In the genomic region with DNA sequence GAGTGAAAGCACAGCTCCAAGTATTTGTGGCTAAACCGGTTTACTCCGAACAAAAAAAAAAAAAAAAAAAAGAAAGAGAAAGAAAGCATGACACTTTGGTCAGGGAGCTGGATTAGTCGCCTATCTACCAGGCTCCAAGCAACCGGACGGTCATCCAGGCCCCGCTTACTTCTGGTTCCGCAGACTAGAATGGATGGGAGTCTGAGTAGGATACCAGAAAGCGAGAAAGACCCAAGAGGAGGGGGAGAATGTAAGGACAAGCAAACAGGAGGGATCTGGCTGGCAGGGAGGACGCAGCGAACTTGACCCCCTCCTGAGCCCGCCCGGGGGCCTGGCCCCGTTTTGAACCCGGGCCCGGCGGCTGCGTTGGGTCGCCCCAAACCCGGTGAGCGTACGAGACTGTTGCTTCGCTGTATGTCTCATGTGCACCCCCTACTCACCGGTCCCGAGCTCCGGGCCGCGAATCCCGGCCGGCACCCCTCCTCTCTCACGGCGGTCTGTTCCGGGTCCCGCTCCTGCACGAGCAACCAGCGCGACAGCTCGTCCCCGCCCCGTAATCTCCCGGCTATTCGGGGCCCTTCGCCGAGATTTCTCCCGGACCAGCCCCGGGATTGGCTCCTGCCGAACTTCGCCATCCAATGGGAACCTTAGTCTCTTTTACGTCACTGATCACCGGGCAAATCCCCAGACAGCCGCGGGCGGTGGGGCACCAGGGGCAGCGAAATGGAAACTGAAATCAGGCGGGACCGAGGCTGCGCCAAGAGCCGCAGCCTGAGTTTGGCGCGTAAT, we compare ENCODE assay signal across 1 cellular context.
A peak's percentile ranks its signal among the peaks of the same experiment; 100 is the strongest.
TF ChIP-seq lines count a peak whose summit lies in the region.

Gene TRIM26 (minus strand): TSS at position 542 of the 789 bp plus-strand sequence. CDS start 14,303 bp downstream, outside the sequence.

TF ChIP-seq in HepG2, 621 proteins besides CTCF, POLR2A, EP300 and RAD21 (continued from another document and continues in another):
- peak; percentile 78 for TF ChIP-seq YY1 (IDR thresholded peaks at IDR 0.05; ENCODE audit: insufficient read depth, insufficient replicate concordance, low read depth, low read length)
- TF ChIP-seq TCF12 (IDR thresholded peaks at IDR 0.05) = no peak
- no peak for TF ChIP-seq TCF12 (CRISPR knock-in tag; IDR thresholded peaks at IDR 0.05)
- no peak for TF ChIP-seq KLF12 (CRISPR knock-in tag; IDR thresholded peaks at IDR 0.05; ENCODE audit: borderline replicate concordance)
- TF ChIP-seq ZNF468 (CRISPR knock-in tag; IDR thresholded peaks at IDR 0.05) = no peak
- TF ChIP-seq ZNF329 (CRISPR knock-in tag; IDR thresholded peaks at IDR 0.05; ENCODE audit: low read depth) = no peak; the same call in 1 of the 2 replicates
- no peak for TF ChIP-seq FOXM1 (CRISPR knock-in tag; IDR thresholded peaks at IDR 0.05)
- 0 out of 2 replicates have a peak, but pooled peaks have one; percentile 7 for TF ChIP-seq RARG (CRISPR knock-in tag; IDR thresholded peaks at IDR 0.05; ENCODE audit: low read depth)
- peak; percentile 91 for TF ChIP-seq ELF1 (CRISPR knock-in tag; IDR thresholded peaks at IDR 0.05)
- peak; percentile 78 for TF ChIP-seq KAT8 (CRISPR knock-in tag; IDR thresholded peaks at IDR 0.05)
- no peak for TF ChIP-seq HNRNPUL1 (IDR thresholded peaks at IDR 0.05; ENCODE audit: low read depth, low read length)
- TF ChIP-seq, protein P1, sequence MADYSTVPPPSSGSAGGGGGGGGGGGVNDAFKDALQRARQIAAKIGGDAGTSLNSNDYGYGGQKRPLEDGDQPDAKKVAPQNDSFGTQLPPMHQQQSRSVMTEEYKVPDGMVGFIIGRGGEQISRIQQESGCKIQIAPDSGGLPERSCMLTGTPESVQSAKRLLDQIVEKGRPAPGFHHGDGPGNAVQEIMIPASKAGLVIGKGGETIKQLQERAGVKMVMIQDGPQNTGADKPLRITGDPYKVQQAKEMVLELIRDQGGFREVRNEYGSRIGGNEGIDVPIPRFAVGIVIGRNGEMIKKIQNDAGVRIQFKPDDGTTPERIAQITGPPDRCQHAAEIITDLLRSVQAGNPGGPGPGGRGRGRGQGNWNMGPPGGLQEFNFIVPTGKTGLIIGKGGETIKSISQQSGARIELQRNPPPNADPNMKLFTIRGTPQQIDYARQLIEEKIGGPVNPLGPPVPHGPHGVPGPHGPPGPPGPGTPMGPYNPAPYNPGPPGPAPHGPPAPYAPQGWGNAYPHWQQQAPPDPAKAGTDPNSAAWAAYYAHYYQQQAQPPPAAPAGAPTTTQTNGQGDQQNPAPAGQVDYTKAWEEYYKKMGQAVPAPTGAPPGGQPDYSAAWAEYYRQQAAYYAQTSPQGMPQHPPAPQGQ (CRISPR knock-in tag; IDR thresholded peaks at IDR 0.05; ENCODE audit: borderline replicate concordance) = no peak
- peak; percentile 81; the same call in 1 of the 2 replicates for TF ChIP-seq MLXIP (CRISPR knock-in tag; IDR thresholded peaks at IDR 0.05; ENCODE audit: borderline replicate concordance)
- TF ChIP-seq ZNF30 (CRISPR knock-in tag; IDR thresholded peaks at IDR 0.05) = no peak
- TF ChIP-seq, protein P2, sequence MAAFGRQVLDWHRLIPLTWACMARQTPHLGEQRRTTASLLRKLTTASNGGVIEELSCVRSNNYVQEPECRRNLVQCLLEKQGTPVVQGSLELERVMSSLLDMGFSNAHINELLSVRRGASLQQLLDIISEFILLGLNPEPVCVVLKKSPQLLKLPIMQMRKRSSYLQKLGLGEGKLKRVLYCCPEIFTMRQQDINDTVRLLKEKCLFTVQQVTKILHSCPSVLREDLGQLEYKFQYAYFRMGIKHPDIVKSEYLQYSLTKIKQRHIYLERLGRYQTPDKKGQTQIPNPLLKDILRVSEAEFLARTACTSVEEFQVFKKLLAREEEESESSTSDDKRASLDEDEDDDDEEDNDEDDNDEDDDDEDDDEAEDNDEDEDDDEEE (CRISPR knock-in tag; IDR thresholded peaks at IDR 0.05) = peak; percentile 85; the same call in 1 of the 2 replicates
- TF ChIP-seq, protein P3, sequence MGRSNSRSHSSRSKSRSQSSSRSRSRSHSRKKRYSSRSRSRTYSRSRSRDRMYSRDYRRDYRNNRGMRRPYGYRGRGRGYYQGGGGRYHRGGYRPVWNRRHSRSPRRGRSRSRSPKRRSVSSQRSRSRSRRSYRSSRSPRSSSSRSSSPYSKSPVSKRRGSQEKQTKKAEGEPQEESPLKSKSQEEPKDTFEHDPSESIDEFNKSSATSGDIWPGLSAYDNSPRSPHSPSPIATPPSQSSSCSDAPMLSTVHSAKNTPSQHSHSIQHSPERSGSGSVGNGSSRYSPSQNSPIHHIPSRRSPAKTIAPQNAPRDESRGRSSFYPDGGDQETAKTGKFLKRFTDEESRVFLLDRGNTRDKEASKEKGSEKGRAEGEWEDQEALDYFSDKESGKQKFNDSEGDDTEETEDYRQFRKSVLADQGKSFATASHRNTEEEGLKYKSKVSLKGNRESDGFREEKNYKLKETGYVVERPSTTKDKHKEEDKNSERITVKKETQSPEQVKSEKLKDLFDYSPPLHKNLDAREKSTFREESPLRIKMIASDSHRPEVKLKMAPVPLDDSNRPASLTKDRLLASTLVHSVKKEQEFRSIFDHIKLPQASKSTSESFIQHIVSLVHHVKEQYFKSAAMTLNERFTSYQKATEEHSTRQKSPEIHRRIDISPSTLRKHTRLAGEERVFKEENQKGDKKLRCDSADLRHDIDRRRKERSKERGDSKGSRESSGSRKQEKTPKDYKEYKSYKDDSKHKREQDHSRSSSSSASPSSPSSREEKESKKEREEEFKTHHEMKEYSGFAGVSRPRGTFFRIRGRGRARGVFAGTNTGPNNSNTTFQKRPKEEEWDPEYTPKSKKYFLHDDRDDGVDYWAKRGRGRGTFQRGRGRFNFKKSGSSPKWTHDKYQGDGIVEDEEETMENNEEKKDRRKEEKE (IDR thresholded peaks at IDR 0.05) = no peak
- peak; percentile 64; the same call in 1 of the 2 replicates for TF ChIP-seq BHLHE40 (IDR thresholded peaks at IDR 0.05; ENCODE audit: low read length)
- TF ChIP-seq, protein P4, sequence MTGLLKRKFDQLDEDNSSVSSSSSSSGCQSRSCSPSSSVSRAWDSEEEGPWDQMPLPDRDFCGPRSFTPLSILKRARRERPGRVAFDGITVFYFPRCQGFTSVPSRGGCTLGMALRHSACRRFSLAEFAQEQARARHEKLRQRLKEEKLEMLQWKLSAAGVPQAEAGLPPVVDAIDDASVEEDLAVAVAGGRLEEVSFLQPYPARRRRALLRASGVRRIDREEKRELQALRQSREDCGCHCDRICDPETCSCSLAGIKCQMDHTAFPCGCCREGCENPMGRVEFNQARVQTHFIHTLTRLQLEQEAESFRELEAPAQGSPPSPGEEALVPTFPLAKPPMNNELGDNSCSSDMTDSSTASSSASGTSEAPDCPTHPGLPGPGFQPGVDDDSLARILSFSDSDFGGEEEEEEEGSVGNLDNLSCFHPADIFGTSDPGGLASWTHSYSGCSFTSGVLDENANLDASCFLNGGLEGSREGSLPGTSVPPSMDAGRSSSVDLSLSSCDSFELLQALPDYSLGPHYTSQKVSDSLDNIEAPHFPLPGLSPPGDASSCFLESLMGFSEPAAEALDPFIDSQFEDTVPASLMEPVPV (CRISPR knock-in tag; IDR thresholded peaks at IDR 0.05) = peak; percentile 95
- TF ChIP-seq MTF1 (CRISPR knock-in tag; IDR thresholded peaks at IDR 0.05) = no peak
- no peak; the same call in none of the 2 replicates for TF ChIP-seq ZNF441 (CRISPR knock-in tag; IDR thresholded peaks at IDR 0.05; ENCODE audit: borderline replicate concordance)
- no peak for TF ChIP-seq ZNF598 (CRISPR knock-in tag; IDR thresholded peaks at IDR 0.05; ENCODE audit: borderline replicate concordance)
- peak; percentile 41; the same call in 1 of the 2 replicates for TF ChIP-seq E2F2 (CRISPR knock-in tag; IDR thresholded peaks at IDR 0.05; ENCODE audit: borderline replicate concordance)
- TF ChIP-seq KDM3A (CRISPR knock-in tag; IDR thresholded peaks at IDR 0.05; ENCODE audit: low read depth) = no peak
- TF ChIP-seq ZFP36 (IDR thresholded peaks at IDR 0.05; ENCODE audit: borderline replicate concordance, low read depth, low read length, partially characterized antibody) = no peak
- TF ChIP-seq ZSCAN21 (CRISPR knock-in tag; IDR thresholded peaks at IDR 0.05; ENCODE audit: borderline replicate concordance) = no peak; the same call in 1 of the 2 replicates
- no peak for TF ChIP-seq JDP2 (CRISPR knock-in tag; IDR thresholded peaks at IDR 0.05; ENCODE audit: borderline replicate concordance)
- peak; percentile 82; the same call in 1 of the 2 replicates for TF ChIP-seq ZBED4 (CRISPR knock-in tag; IDR thresholded peaks at IDR 0.05; ENCODE audit: borderline replicate concordance)
- no peak for TF ChIP-seq HMGXB3 (CRISPR knock-in tag; IDR thresholded peaks at IDR 0.05; ENCODE audit: borderline replicate concordance)
- TF ChIP-seq ESRRA (CRISPR knock-in tag; IDR thresholded peaks at IDR 0.05; ENCODE audit: low read depth) = no peak; the same call in 1 of the 2 replicates
- no peak for TF ChIP-seq CEBPB (IDR thresholded peaks at IDR 0.05; ENCODE audit: borderline replicate concordance, low read depth, low read length)
